In the genomic region with DNA sequence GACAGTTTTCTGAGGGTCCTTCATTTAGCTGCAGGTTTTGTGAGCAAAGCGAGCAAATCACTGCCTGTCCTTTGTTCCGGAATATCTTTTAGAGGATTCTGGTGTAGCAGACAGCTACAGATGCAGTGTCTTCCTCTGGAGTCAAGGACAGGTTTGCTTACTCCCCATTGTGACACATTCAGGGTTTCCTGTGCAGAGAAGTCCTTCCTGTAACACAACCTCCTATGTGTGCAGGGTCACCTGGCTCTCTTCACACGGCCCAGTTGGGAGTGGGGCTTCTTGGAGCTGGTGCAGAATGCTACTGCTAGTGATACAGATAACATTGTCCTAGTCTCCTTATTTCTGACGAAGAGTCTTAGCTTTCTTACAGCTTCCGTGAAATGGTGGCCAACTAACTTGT, we compare ENCODE assay signal across 18 cellular contexts. TPM values are rescaled to one million over a fixed set of nuclear protein-coding genes. Genes with fewer than 3 reads are reported as not detected.
A peak's percentile ranks its signal among the peaks of the same experiment; 100 is the strongest.
DNase-seq lines count a peak whose midpoint lies in the region; ATAC-seq and TF ChIP-seq lines count a peak whose summit lies in the region.
"Had no signal": no experiment of that assay in that cellular context is flagged by ENCODE, and none has a peak within 500 bp of the region (broad histone marks: within the 10 kb centered on the region; RNA-seq: fewer than 3 reads in every experiment).

No MANE protein-coding gene starts in this region.

- no peak overlapping the region for H3K4me3 Mint-ChIP-seq in activated naive CD4-positive, alpha-beta T cell treated with anti-CD3 and anti-CD28 coated beads, Interleukin-2, amount 10 ng/mL, durations not matched to agents 7 days and 5 days
- no peak overlapping the region for H3K4me3 Mint-ChIP-seq in T-helper 17 cell
- H3K4me3 Mint-ChIP-seq in stimulated activated effector memory CD8-positive, alpha-beta T cell treated with anti-CD3 and anti-CD28 coated beads, Interleukin-12 subunit alpha, Interleukin-12 subunit beta, amount 100 ng/mL, for 72 hours: no peak overlapping the region
- H3K4me3 Mint-ChIP-seq in CD8-positive, alpha-beta T cell: no peak overlapping the region
- H3K4me3 Mint-ChIP-seq: CD14-positive monocyte, mesothelial cell of epicardium had no signal

- intact Hi-C loops in CD8-positive, alpha-beta T cell (cut with DNase I, micrococcal nuclease): no loop called here

- no peaks in the 10 kb centered on the region for H3K36me3 ChIP-seq in CD8-positive, alpha-beta T cell (ENCODE audit: insufficient read depth, low read length)
- H3K36me3 ChIP-seq: tibial artery had no signal

- DNase-seq in activated naive CD4-positive, alpha-beta T cell treated with anti-CD3 and anti-CD28 coated beads, Interleukin-2, amount 50 U/mL, for 72 hours (ENCODE audit: low spot score in 2 of 2): no peak
- no peak for DNase-seq in activated naive CD4-positive, alpha-beta T cell treated with anti-CD3 and anti-CD28 coated beads, Interleukin-2, amount 10 ng/mL, durations not matched to agents 7 days and 5 days
- no peak for DNase-seq in T-helper 17 cell
- DNase-seq in iPS-NIHi11 (ENCODE audit: low spot score): peak; percentile 29
- no peak for DNase-seq in stimulated activated effector memory CD8-positive, alpha-beta T cell treated with anti-CD3 and anti-CD28 coated beads, Interleukin-12 subunit alpha, Interleukin-12 subunit beta, amount 100 ng/mL, for 72 hours (ENCODE audit: low spot score in 2 of 2)
- DNase-seq in NCI-H2029 (lab: John Stamatoyannopoulos, UW): no peak
- no peak for DNase-seq in NCI-H1092 treated with DMSO at 0.1 percent for 48 hours (lab: John Stamatoyannopoulos, UW)
- DNase-seq in CD8-positive, alpha-beta T cell: no peak
- DNase-seq: activated CD8-positive, alpha-beta memory T cell treated with anti-CD3 and anti-CD28 coated beads, Interleukin-2, amount 50 U/mL, for 4 hours; activated effector memory CD4-positive, alpha-beta T cell treated with anti-CD3 and anti-CD28 coated beads, Interleukin-2, amount 50 U/mL, for 16 hours; DMS53; PC-9; retina; SJCRH30; tibial artery had no signal

- peaks cover 0 to 34% of the 10 kb centered on the region in 2 donors for H3K36me3 Mint-ChIP-seq in activated naive CD4-positive, alpha-beta T cell treated with anti-CD3 and anti-CD28 coated beads, Interleukin-2, amount 50 U/mL, for 72 hours
- H3K36me3 Mint-ChIP-seq in activated naive CD4-positive, alpha-beta T cell treated with anti-CD3 and anti-CD28 coated beads, Interleukin-2, amount 10 ng/mL, durations not matched to agents 7 days and 5 days: peaks cover 47% of the 10 kb centered on the region
- peaks cover 5% of the 10 kb centered on the region for H3K36me3 Mint-ChIP-seq in T-helper 17 cell (ENCODE audit: low read depth)
- peaks cover 27% of the 10 kb centered on the region for H3K36me3 Mint-ChIP-seq in stimulated activated effector memory CD8-positive, alpha-beta T cell treated with anti-CD3 and anti-CD28 coated beads, Interleukin-12 subunit alpha, Interleukin-12 subunit beta, amount 100 ng/mL, for 72 hours
- H3K36me3 Mint-ChIP-seq in CD8-positive, alpha-beta T cell: peaks cover 47% of the 10 kb centered on the region

- no peaks in the 10 kb centered on the region for H3K9me3 ChIP-seq in T-helper 17 cell (ENCODE audit: control insufficient read depth, low read length, poor library complexity, severe bottlenecking)
- no peaks in the 10 kb centered on the region for H3K9me3 ChIP-seq in CD8-positive, alpha-beta T cell (ENCODE audit: low read length)
- H3K9me3 ChIP-seq: SJCRH30, tibial artery had no signal

- peaks cover 38% of the 10 kb centered on the region for H3K4me1 Mint-ChIP-seq in activated naive CD4-positive, alpha-beta T cell treated with anti-CD3 and anti-CD28 coated beads, Interleukin-2, amount 10 ng/mL, durations not matched to agents 7 days and 5 days
- H3K4me1 Mint-ChIP-seq in T-helper 17 cell: peaks cover 56% of the 10 kb centered on the region
- peaks cover 72% of the 10 kb centered on the region for H3K4me1 Mint-ChIP-seq in stimulated activated effector memory CD8-positive, alpha-beta T cell treated with anti-CD3 and anti-CD28 coated beads, Interleukin-12 subunit alpha, Interleukin-12 subunit beta, amount 100 ng/mL, for 72 hours
- peaks cover 81% of the 10 kb centered on the region for H3K4me1 Mint-ChIP-seq in CD8-positive, alpha-beta T cell (ENCODE audit: low read depth)
- H3K4me1 Mint-ChIP-seq: mesothelial cell of epicardium had no signal

- H3K27ac Mint-ChIP-seq in activated naive CD4-positive, alpha-beta T cell treated with anti-CD3 and anti-CD28 coated beads, Interleukin-2, amount 50 U/mL, for 72 hours: no peak overlapping the region
- H3K27ac Mint-ChIP-seq in activated naive CD4-positive, alpha-beta T cell treated with anti-CD3 and anti-CD28 coated beads, Interleukin-2, amount 10 ng/mL, durations not matched to agents 7 days and 5 days: no peak overlapping the region
- peak overlapping the region; percentile 67 for H3K27ac Mint-ChIP-seq in T-helper 17 cell
- no peak overlapping the region for H3K27ac Mint-ChIP-seq in stimulated activated effector memory CD8-positive, alpha-beta T cell treated with anti-CD3 and anti-CD28 coated beads, Interleukin-12 subunit alpha, Interleukin-12 subunit beta, amount 100 ng/mL, for 72 hours
- no peak overlapping the region for H3K27ac Mint-ChIP-seq in CD8-positive, alpha-beta T cell
- H3K27ac Mint-ChIP-seq: mesothelial cell of epicardium had no signal

- TF ChIP-seq CTCF in CD8-positive, alpha-beta T cell (IDR thresholded peaks at IDR 0.05): no peak

- H3K27me3 Mint-ChIP-seq in activated naive CD4-positive, alpha-beta T cell treated with anti-CD3 and anti-CD28 coated beads, Interleukin-2, amount 10 ng/mL, durations not matched to agents 7 days and 5 days: no peaks in the 10 kb centered on the region
- H3K27me3 Mint-ChIP-seq in T-helper 17 cell: no peaks in the 10 kb centered on the region
- H3K27me3 Mint-ChIP-seq in CD8-positive, alpha-beta T cell (ENCODE audit: low read depth): no peaks in the 10 kb centered on the region

- H3K4me3 ChIP-seq in CD8-positive, alpha-beta T cell (ENCODE audit: low read depth, low read length): no peak overlapping the region
- H3K4me3 ChIP-seq: PC-9, SJCRH30, tibial artery had no signal

- no peak overlapping the region for H3K27ac ChIP-seq in CD8-positive, alpha-beta T cell (ENCODE audit: low read depth, low read length)
- H3K27ac ChIP-seq: PC-9, SJCRH30, tibial artery had no signal

- ATAC-seq in activated naive CD4-positive, alpha-beta T cell treated with anti-CD3 and anti-CD28 coated beads, Interleukin-2, amount 50 U/mL, for 72 hours: peak; percentile 43 to 71
- ATAC-seq in T-helper 17 cell: peak; percentile 54
- peak; percentile 51 for ATAC-seq in stimulated activated effector memory CD8-positive, alpha-beta T cell treated with anti-CD3 and anti-CD28 coated beads, Interleukin-12 subunit alpha, Interleukin-12 subunit beta, amount 100 ng/mL, for 72 hours
- no peak for ATAC-seq in CD8-positive, alpha-beta T cell
- ATAC-seq: activated CD4-positive, CD25-positive, alpha-beta regulatory T cell treated with anti-CD3 and anti-CD28 coated beads, Interleukin-2, amount 50 U/mL, for 24 hours had no signal

- H3K27me3 ChIP-seq in CD8-positive, alpha-beta T cell (ENCODE audit: insufficient read depth, low read length): no peaks in the 10 kb centered on the region
- H3K27me3 ChIP-seq: SJCRH30, tibial artery had no signal

- CTCF ChIA-PET in activated naive CD4-positive, alpha-beta T cell treated with anti-CD3 and anti-CD28 coated beads, Interleukin-2, amount 10 ng/mL, durations not matched to agents 7 days and 5 days (lab: Charles Lee): interaction anchor here (0.6 to 1.3 kb wide), 3 partner anchors 11 to 75 kb away, joined by 3 read pairs; no protein-coding TSS in a partner anchor
- CTCF ChIA-PET in CD8-positive, alpha-beta T cell (lab: Charles Lee): interaction anchor here (1.1 to 1.6 kb wide), 3 partner anchors 11 to 93 kb away, joined by 3 to 5 read pairs (median 3); no protein-coding TSS in a partner anchor

- H3K9me3 Mint-ChIP-seq in activated naive CD4-positive, alpha-beta T cell treated with anti-CD3 and anti-CD28 coated beads, Interleukin-2, amount 50 U/mL, for 72 hours: no peaks in the 10 kb centered on the region
- H3K9me3 Mint-ChIP-seq in activated naive CD4-positive, alpha-beta T cell treated with anti-CD3 and anti-CD28 coated beads, Interleukin-2, amount 10 ng/mL, durations not matched to agents 7 days and 5 days: peaks cover 2% of the 10 kb centered on the region
- H3K9me3 Mint-ChIP-seq in stimulated activated effector memory CD8-positive, alpha-beta T cell treated with anti-CD3 and anti-CD28 coated beads, Interleukin-12 subunit alpha, Interleukin-12 subunit beta, amount 100 ng/mL, for 72 hours: no peaks in the 10 kb centered on the region
- H3K9me3 Mint-ChIP-seq in CD8-positive, alpha-beta T cell: no peaks in the 10 kb centered on the region

- POLR2A ChIA-PET in CD8-positive, alpha-beta T cell (lab: Charles Lee): no interaction called here

- peaks cover 28% of the 10 kb centered on the region for H3K4me1 ChIP-seq in CD8-positive, alpha-beta T cell (ENCODE audit: insufficient read depth, low read length)

RNA-seq across cellular contexts. Expression of a gene that starts 47.9 kb away (rescaled TPM):
- 10 to 100 TPM; 74.7 to 76.1 TPM for total RNA-seq in activated naive CD4-positive, alpha-beta T cell treated with anti-CD3 and anti-CD28 coated beads, Interleukin-2, amount 50 U/mL, for 72 hours
- total RNA-seq in T-helper 17 cell: 100 to 1,000 TPM; 135 to 178 TPM
- total RNA-seq in CD8-positive, alpha-beta T cell: 100 to 1,000 TPM; 169 to 184 TPM
